Comparison of ENCODE assay signal across 10 cellular contexts in the genomic region with DNA sequence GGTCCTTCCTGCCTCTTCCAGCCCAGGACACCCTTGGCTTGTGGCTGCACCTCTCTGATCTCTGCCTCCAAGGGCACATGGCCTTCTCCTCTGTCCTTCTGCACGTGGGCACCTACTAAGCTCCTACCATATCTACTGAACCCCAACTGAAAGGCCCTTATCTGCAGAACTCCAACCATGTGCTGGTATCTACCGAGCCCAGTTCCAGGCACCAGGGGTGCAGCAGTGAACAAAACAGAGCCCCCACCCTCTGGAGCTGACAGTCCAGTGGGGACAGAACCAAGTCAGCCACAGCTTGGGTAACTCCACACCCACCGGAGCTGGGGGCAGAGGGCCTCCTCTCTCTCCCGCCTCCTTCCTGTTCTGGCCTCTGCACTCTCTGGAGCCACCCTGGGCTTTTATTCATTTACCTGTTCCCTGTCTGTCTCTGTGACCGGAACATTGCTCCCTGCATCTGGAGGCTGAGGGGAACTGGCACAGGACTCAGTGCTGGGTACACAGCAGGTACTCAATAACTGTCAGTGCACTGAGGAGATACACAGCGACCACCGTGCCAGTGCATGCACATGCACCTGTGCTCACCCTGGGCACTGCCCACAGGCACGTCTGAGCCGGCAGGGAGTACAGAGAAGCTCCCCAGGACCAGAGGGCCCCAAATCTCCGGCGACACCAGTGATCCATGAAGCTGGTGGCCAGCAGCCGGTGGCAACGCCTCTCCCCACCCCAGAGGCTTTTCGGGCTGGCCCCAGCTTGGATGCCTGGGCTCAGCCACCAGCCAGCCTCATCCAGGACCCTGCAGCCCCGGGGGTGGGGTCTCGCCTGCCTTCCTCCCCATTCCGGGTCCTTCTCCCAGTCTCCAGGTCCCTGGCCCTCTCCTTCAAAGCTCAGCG. TPM values are rescaled to one million over a fixed set of nuclear protein-coding genes. Genes with fewer than 3 reads are reported as not detected.
DNase-seq lines count a peak whose midpoint lies in the region; ATAC-seq, FAIRE-seq and TF ChIP-seq lines count a peak whose summit lies in the region.
"Had no signal": no experiment of that assay in that cellular context is flagged by ENCODE, and none has a peak within 500 bp of the region (broad histone marks: within the 10 kb centered on the region; RNA-seq: fewer than 3 reads in every experiment).

No MANE protein-coding gene starts in this region.

- CTCF ChIA-PET in CD4-positive, alpha-beta T cell (lab: Charles Lee) = interaction anchor here (0.6 to 2.0 kb wide), 2 partner anchors 17 to 231 kb away, joined by 3 to 5 read pairs; no protein-coding TSS in a partner anchor
- CTCF ChIA-PET in Panc1 (lab: Charles Lee) = interaction anchor here (0.6 kb wide), 1 partner anchor 9 kb away, joined by 3 read pairs; no protein-coding TSS in a partner anchor
- CTCF ChIA-PET in endothelial cell of umbilical vein (lab: Charles Lee) = interaction anchor here (3.6 to 7.9 kb wide), 2 partner anchors 18 to 25 kb away, joined by 23 to 65 read pairs; no protein-coding TSS in a partner anchor

- H2AFZ ChIP-seq in endothelial cell of umbilical vein (ENCODE audit: low read depth, low read length) (no peak overlapping the region), trophoblast cell (ENCODE audit: insufficient read depth, low read length, poor library complexity) (no peak overlapping the region)

- H3K18ac ChIP-seq in trophoblast cell (ENCODE audit: low read length) = no peak overlapping the region

- peaks cover 28% of the 10 kb centered on the region for H3K79me1 ChIP-seq in trophoblast cell (ENCODE audit: low read length)

- no peaks in the 10 kb centered on the region for H3K27me3 Mint-ChIP-seq in CD4-positive, alpha-beta T cell

- no peak overlapping the region for H2BK120ac ChIP-seq in trophoblast cell (ENCODE audit: insufficient read depth, low read length, poor library complexity)

- H4K91ac ChIP-seq in trophoblast cell (ENCODE audit: low read depth, low read length) = peak overlapping the region; percentile 17

- H3K9ac ChIP-seq in endothelial cell of umbilical vein (replicated peaks; ENCODE audit: extremely low read depth, insufficient read depth, low read length) (no peak overlapping the region), trophoblast cell (ENCODE audit: low read length) (no peak overlapping the region)

- H3K4ac ChIP-seq in trophoblast cell (ENCODE audit: low read depth, low read length) = no peak overlapping the region

- no peaks in the 10 kb centered on the region for H3K27me3 ChIP-seq in CD4-positive, alpha-beta T cell (ENCODE audit: control insufficient read depth, insufficient read depth, low read length)
- no peaks in the 10 kb centered on the region for H3K27me3 ChIP-seq in Panc1 (ENCODE audit: control insufficient read depth, insufficient read depth, low read length)
- no peaks in the 10 kb centered on the region for H3K27me3 ChIP-seq in endothelial cell of umbilical vein (ENCODE audit: control insufficient read depth in 2 of 2, insufficient read depth in 2 of 2, low read length in 2 of 2)
- no peaks in the 10 kb centered on the region for H3K27me3 ChIP-seq in trophoblast cell (ENCODE audit: insufficient read depth, low read length)

- H3K4me3 ChIP-seq in Panc1 (ENCODE audit: low read depth in 2 of 2, low read length in 2 of 2) = peak overlapping the region; percentile 76 to 87
- no peak overlapping the region for H3K4me3 ChIP-seq in endothelial cell of umbilical vein (replicated peaks in 1 of 3; ENCODE audit: insufficient read depth in 1 of 3, low read depth in 1 of 3, low read length in 3 of 3)
- H3K4me3 ChIP-seq in trophoblast cell (ENCODE audit: low read depth, low read length) = no peak overlapping the region

- H4K12ac ChIP-seq in trophoblast cell (ENCODE audit: low read depth, low read length) = no peak overlapping the region

- TF ChIP-seq CTCF in CD4-positive, alpha-beta T cell (IDR thresholded peaks at IDR 0.05) = no peak
- TF ChIP-seq CTCF in Panc1 (IDR thresholded peaks at IDR 0.05) (no peak), endothelial cell of umbilical vein (IDR thresholded peaks at IDR 0.05; ENCODE audit: extremely low read depth in 1 of 2, insufficient read depth in 1 of 2, low read depth in 1 of 2, low read length in 2 of 2) (no peak)

- H3K27ac Mint-ChIP-seq in CD4-positive, alpha-beta T cell = no peak overlapping the region

- H3K36me3 Mint-ChIP-seq in CD4-positive, alpha-beta T cell (ENCODE audit: low read depth) = no peaks in the 10 kb centered on the region

- FAIRE-seq in endothelial cell of umbilical vein (lab: Jason Lieb, UNC) = no peak

- BruUV-seq in Panc1 (replicated peaks; lab: Mats Ljungman, UMichigan) = no TSS peak
- BruUV-seq in endothelial cell of umbilical vein (replicated peaks; lab: Mats Ljungman, UMichigan) = no TSS peak

- TF ChIP-seq POLR2A in endothelial cell of umbilical vein (IDR thresholded peaks at IDR 0.05; ENCODE audit: low read depth, low read length) = no peak

- no peak overlapping the region for H3K27ac ChIP-seq in CD4-positive, alpha-beta T cell (ENCODE audit: low read depth, low read length)
- H3K27ac ChIP-seq in Panc1 (ENCODE audit: low read length) = peak overlapping the region; percentile 87
- no peak overlapping the region for H3K27ac ChIP-seq in endothelial cell of umbilical vein (ENCODE audit: insufficient read depth, low read depth, low read length)
- no peak overlapping the region for H3K27ac ChIP-seq in trophoblast cell (ENCODE audit: low read depth, low read length)

- intact Hi-C loops in CD4-positive, alpha-beta T cell (cut with DNase I, micrococcal nuclease) = loop anchor here in 1 of 2 experiments (2.0 to 5.0 kb wide), 2 partner anchors 13 to 1175 kb away; partner anchors contain the start of gene TTYH3
- intact Hi-C loops in Panc1 (cut with micrococcal nuclease; ENCODE audit: unreplicated experiment) (loop anchor here (5.0 kb wide), 1 partner anchor 245 kb away; no protein-coding TSS in a partner anchor), endothelial cell of umbilical vein (cut with micrococcal nuclease) (no loop called here)

- no peaks in the 10 kb centered on the region for H4K20me1 ChIP-seq in endothelial cell of umbilical vein (replicated peaks; ENCODE audit: control insufficient read depth, extremely low read depth, insufficient read depth, low read length)

- H3K4me3 Mint-ChIP-seq in CD4-positive, alpha-beta T cell = peak overlapping the region; percentile 54

- H3K4me2 ChIP-seq in endothelial cell of umbilical vein (ENCODE audit: insufficient read depth, low read length) (peak overlapping the region; percentile 67), trophoblast cell (ENCODE audit: low read length) (peak overlapping the region; percentile 10)

- H3K9me1 ChIP-seq in endothelial cell of umbilical vein (replicated peaks; ENCODE audit: control insufficient read depth, extremely low read depth, insufficient read depth, low read length) = no peaks in the 10 kb centered on the region

- no peak overlapping the region for H4K8ac ChIP-seq in trophoblast cell (ENCODE audit: low read depth, low read length)

- no peak for ATAC-seq in CD4-positive, alpha-beta T cell (ENCODE audit: poor library complexity)
- ATAC-seq in Panc1 (no peak), HG02610 (IDR thresholded peaks at IDR 0.05; ENCODE audit: unreplicated experiment) (no peak)
- ATAC-seq: Right ventricle myocardium inferior had no signal

- H3K14ac ChIP-seq in trophoblast cell (ENCODE audit: low read length) = no peak overlapping the region

- in situ Hi-C loops in Panc1 (cut with HindIII; ENCODE audit: low pct_unique_long_range_greater_than_20kb, low sequenced_read_pairs) = no loop called here

- DNase-seq in CD4-positive, alpha-beta T cell = no peak
- no peak for DNase-seq in Panc1 (ENCODE audit: low read depth, low spot score)
- DNase-seq in endothelial cell of umbilical vein (ENCODE audit: low read depth, low spot score) = no peak
- no peak for DNase-seq in trophoblast cell
- DNase-seq in DMS114 treated with DMSO at 0.1 percent for 48 hours (lab: John Stamatoyannopoulos, UW; ENCODE audit: unreplicated experiment) = no peak
- DNase-seq in hepatic stellate cell (ENCODE audit: low spot score) = no peak
- DNase-seq in stimulated activated CD8-positive, alpha-beta memory T cell treated with anti-CD3 and anti-CD28 coated beads, Interleukin-4, amount 100 ng/mL, for 48 hours = no peak
- DNase-seq: stimulated activated CD4-positive, alpha-beta T cell treated with anti-CD3 and anti-CD28 coated beads, Interleukin-12 subunit alpha, Interleukin-12 subunit beta, amount 100 ng/mL, for 4 hours had no signal

- no peaks in the 10 kb centered on the region for H3K9me3 Mint-ChIP-seq in CD4-positive, alpha-beta T cell

- peaks cover 8% of the 10 kb centered on the region for H3K4me1 Mint-ChIP-seq in CD4-positive, alpha-beta T cell (ENCODE audit: low read depth)

- H3K79me2 ChIP-seq in endothelial cell of umbilical vein (ENCODE audit: control insufficient read depth, insufficient read depth, low read length) = peaks cover 44% of the 10 kb centered on the region
- peaks cover 13% of the 10 kb centered on the region for H3K79me2 ChIP-seq in trophoblast cell (ENCODE audit: control insufficient read depth, insufficient read depth, low read length, poor library complexity)

- no CpG with 5 or more reads among the region's 18 CpGs for WGBS in trophoblast cell (ENCODE audit: extremely low coverage, insufficient coverage, insufficient read length)

- H3K9me3 ChIP-seq in CD4-positive, alpha-beta T cell (ENCODE audit: control insufficient read depth, low read length) = no peaks in the 10 kb centered on the region
- H3K9me3 ChIP-seq in Panc1 (ENCODE audit: control insufficient read depth, insufficient read depth, low read depth, low read length) (no peaks in the 10 kb centered on the region), endothelial cell of umbilical vein (replicated peaks; ENCODE audit: control insufficient read depth, insufficient read depth, low read length) (no peaks in the 10 kb centered on the region), trophoblast cell (ENCODE audit: insufficient read depth, low read depth, low read length) (peaks cover 2% of the 10 kb centered on the region)

- POLR2A ChIA-PET in CD4-positive, alpha-beta T cell (lab: Charles Lee) = no interaction called here
- POLR2A ChIA-PET in Panc1 (lab: Charles Lee) = no interaction called here
- POLR2A ChIA-PET in endothelial cell of umbilical vein (lab: Charles Lee) = no interaction called here

- no peak overlapping the region for H2BK5ac ChIP-seq in trophoblast cell (ENCODE audit: low read depth, low read length, poor library complexity)

- H2BK12ac ChIP-seq in trophoblast cell (ENCODE audit: low read length) = no peak overlapping the region

- peaks cover 2% of the 10 kb centered on the region; the same call in 1 of the 2 replicates for H3K36me3 ChIP-seq in Panc1 (ENCODE audit: control insufficient read depth, insufficient read depth, low read length)
- no peaks in the 10 kb centered on the region for H3K36me3 ChIP-seq in endothelial cell of umbilical vein (ENCODE audit: control insufficient read depth in 2 of 2, extremely low read depth in 1 of 2, insufficient read depth in 2 of 2, low read length in 2 of 2)
- no peaks in the 10 kb centered on the region for H3K36me3 ChIP-seq in trophoblast cell (ENCODE audit: control insufficient read depth in 1 of 2, insufficient read depth in 2 of 2, low read length in 2 of 2)

- no peak overlapping the region for H3K23ac ChIP-seq in trophoblast cell (ENCODE audit: low read length)

- dilution Hi-C loops in endothelial cell of umbilical vein (cut with MboI; ENCODE audit: extremely low pct_ligation_motif_present, low sequenced_read_pairs) = no loop called here

- H2AK5ac ChIP-seq in trophoblast cell (ENCODE audit: low read length) = no peak overlapping the region

- H3K4me1 ChIP-seq in Panc1 (ENCODE audit: control insufficient read depth, insufficient read depth, low read length) (peaks cover 72% of the 10 kb centered on the region), endothelial cell of umbilical vein (ENCODE audit: control insufficient read depth, extremely low read depth, insufficient read depth, low read length) (peaks cover 41% of the 10 kb centered on the region), trophoblast cell (ENCODE audit: control insufficient read depth in 1 of 2, insufficient read depth in 2 of 2, low read length in 2 of 2) (peaks cover 56 to 64% of the 10 kb centered on the region in 2 experiments)

RNA-seq across cellular contexts. Expression of gene MICALL2, which starts 2.0 kb away (rescaled TPM):
- 1 to 10 TPM; 1.9 to 2.2 TPM for total RNA-seq in CD4-positive, alpha-beta T cell
- total RNA-seq in Panc1 (2021; ENCODE audit: unreplicated experiment) = 144 TPM
- polyA plus RNA-seq in Panc1 (2012; ENCODE audit: insufficient read length) = 127 TPM
- total RNA-seq in endothelial cell of umbilical vein = 46.3 and 58.7 TPM in 2 replicates
- 29.8 and 37.3 TPM in 2 replicates for polyA plus RNA-seq in endothelial cell of umbilical vein
- polyA plus RNA-seq in endothelial cell of umbilical vein (2011; cell fraction: cytosol; rRNA removed) = 7.5 and 14.2 TPM in 2 replicates
- polyA plus RNA-seq in endothelial cell of umbilical vein (2011; cell fraction: nucleus; rRNA removed) = 205 and 206 TPM in 2 replicates
- 15.0 and 21.0 TPM in 2 replicates for polyA plus RNA-seq in endothelial cell of umbilical vein (2012)
- polyA minus RNA-seq in endothelial cell of umbilical vein = 34.6 and 58.7 TPM in 2 replicates
- 7.1 TPM for polyA minus RNA-seq in endothelial cell of umbilical vein (2011; cell fraction: cytosol; rRNA and poly(A)+ RNA removed)
- polyA minus RNA-seq in endothelial cell of umbilical vein (2011; cell fraction: nucleus; rRNA and poly(A)+ RNA removed) = 39.3 and 58.9 TPM in 2 replicates
- 150 and 168 TPM in 2 replicates for polyA plus RNA-seq in trophoblast cell (2013)

RNA-seq across cellular contexts. Expression of gene INTS1, which starts 46.9 kb away (rescaled TPM):
- 10 to 100 TPM; 91.0 to 91.5 TPM for total RNA-seq in CD4-positive, alpha-beta T cell
- total RNA-seq in Panc1 (2021; ENCODE audit: unreplicated experiment) (173 TPM), endothelial cell of umbilical vein (114 and 116 TPM in 2 replicates)
- 196 TPM for polyA plus RNA-seq in Panc1 (2012; ENCODE audit: insufficient read length)
- polyA plus RNA-seq in endothelial cell of umbilical vein = 57.8 and 86.5 TPM in 2 replicates
- polyA plus RNA-seq in endothelial cell of umbilical vein (2011; cell fraction: cytosol; rRNA removed) = 25.1 and 38.8 TPM in 2 replicates
- polyA plus RNA-seq in endothelial cell of umbilical vein (2011; cell fraction: nucleus; rRNA removed) = 99.5 and 107 TPM in 2 replicates
- 48.4 and 56.9 TPM in 2 replicates for polyA plus RNA-seq in endothelial cell of umbilical vein (2012)
- polyA minus RNA-seq in endothelial cell of umbilical vein = 39.2 and 47.6 TPM in 2 replicates
- polyA minus RNA-seq in endothelial cell of umbilical vein (2011; cell fraction: cytosol; rRNA and poly(A)+ RNA removed) = 50.1 TPM
- 38.4 and 74.9 TPM in 2 replicates for polyA minus RNA-seq in endothelial cell of umbilical vein (2011; cell fraction: nucleus; rRNA and poly(A)+ RNA removed)
- 35.4 and 39.0 TPM in 2 replicates for polyA plus RNA-seq in trophoblast cell (2013)

Comparison
In these comparisons a context has a peak if more than half of its experiments do, and no peak if none do; other contexts are left out.
1. H3K4me3 ChIP-seq: peak in Panc1 (2 of 2); none in endothelial cell of umbilical vein (0 of 3) and trophoblast cell (single experiment).
2. RNA of gene MICALL2, which starts 2.0 kb away (total RNA-seq): 144 TPM in Panc1 (single experiment) and 46.3 to 58.7 TPM in endothelial cell of umbilical vein; 1.9 to 2.2 TPM in CD4-positive, alpha-beta T cell; every median in the first group is over 10 times any median in the second.